19 cellular contexts compared by ENCODE assay signal in genomic region chr21:25626752-25627151, GRCh38.
DNase-seq lines count a peak whose midpoint lies in the region; ATAC-seq and TF ChIP-seq lines count a peak whose summit lies in the region.
"Had no signal": no experiment of that assay in that cellular context is flagged by ENCODE, and none has a peak within 500 bp of the region (broad histone marks: within the 10 kb centered on the region; RNA-seq: fewer than 3 reads in every experiment).

No MANE protein-coding gene starts in this region.

- no peak overlapping the region for H3K4me3 ChIP-seq in epithelial cell of esophagus (ENCODE audit: low read length)
- no peak overlapping the region for H3K4me3 ChIP-seq in muscle layer of duodenum (ENCODE audit: low read depth in 1 of 2, low read length in 2 of 2)
- H3K4me3 ChIP-seq: BLaER1, coronary artery, mucosa of descending colon, smooth muscle cell, tibial nerve had no signal

- H3K9me3 ChIP-seq in muscle layer of duodenum (ENCODE audit: control insufficient read depth in 1 of 2, low read length in 2 of 2), result no peaks in the 10 kb centered on the region
- H3K9me3 ChIP-seq: BLaER1, mucosa of descending colon, tibial nerve had no signal

- H3K27me3 ChIP-seq in muscle layer of duodenum (ENCODE audit: low read depth, low read length), result no peaks in the 10 kb centered on the region
- H3K27me3 ChIP-seq: BLaER1, tibial nerve had no signal

- peak overlapping the region; percentile 4 for H3K27ac ChIP-seq in muscle layer of duodenum (ENCODE audit: low read length)
- H3K27ac ChIP-seq: BLaER1, tibial nerve had no signal

- no peaks in the 10 kb centered on the region for H3K36me3 ChIP-seq in muscle layer of duodenum (ENCODE audit: control insufficient read depth in 1 of 2, insufficient read depth in 2 of 2, low read length in 2 of 2)
- H3K36me3 ChIP-seq: BLaER1, tibial nerve had no signal

- TF ChIP-seq CTCF in epithelial cell of esophagus (IDR thresholded peaks at IDR 0.05; ENCODE audit: insufficient read depth, low read depth, low read length, missing control alignments), result no peak

- peak; percentile 15 for DNase-seq in COR-L47 (lab: John Stamatoyannopoulos, UW)
- peak; percentile 2 for DNase-seq in NCI-H446 treated with DMSO at 0.1 percent for 48 hours (lab: John Stamatoyannopoulos, UW)
- peak; percentile 60 for DNase-seq in epithelial cell of esophagus (ENCODE audit: low read depth)
- DNase-seq in activated CD4-positive, CD25-positive, alpha-beta regulatory T cell (lab: John Stamatoyannopoulos, UW), result no peak
- DNase-seq in NCI-H2029 (lab: John Stamatoyannopoulos, UW), result no peak
- DNase-seq: activated effector memory CD4-positive, alpha-beta T cell treated with anti-CD3 and anti-CD28 coated beads, Interleukin-2, amount 50 U/mL, for 16 hours; DMS153; glutamatergic neuron; islet precursor cell; NCI-H187 treated with DMSO at 0.1 percent for 48 hours; NK-92 treated with Interleukin-12 subunit alpha and Interleukin-12 subunit beta, amount 100 ng/mL, for 24 hours had no signal

- no peak for ATAC-seq in HG03460 (IDR thresholded peaks at IDR 0.05; ENCODE audit: unreplicated experiment)
- ATAC-seq: activated CD4-positive, CD25-positive, alpha-beta regulatory T cell treated with anti-CD3 and anti-CD28 coated beads, Interleukin-2, amount 50 U/mL, for 24 hours; mucosa of descending colon had no signal

- peaks cover 0 to 5% of the 10 kb centered on the region in 2 donors for H3K4me1 ChIP-seq in muscle layer of duodenum (ENCODE audit: control insufficient read depth in 1 of 2, insufficient read depth in 2 of 2, low read length in 2 of 2)
- H3K4me1 ChIP-seq: BLaER1 had no signal

Comparison
In these comparisons a context has a peak if more than half of its experiments do, and no peak if none do; other contexts are left out.
1. DNase-seq: peak in COR-L47 (single experiment), NCI-H446 treated with DMSO at 0.1 percent for 48 hours (single experiment) and epithelial cell of esophagus (single experiment); none in activated CD4-positive, CD25-positive, alpha-beta regulatory T cell (0 of 4) and NCI-H2029 (single experiment).